16 cellular contexts compared by ENCODE assay signal in genomic region chr6:157159339-157159738, GRCh38.
DNase-seq lines count a peak whose midpoint lies in the region; ATAC-seq and TF ChIP-seq lines count a peak whose summit lies in the region.
"Had no signal": no experiment of that assay in that cellular context is flagged by ENCODE, and none has a peak within 500 bp of the region (broad histone marks: within the 10 kb centered on the region; RNA-seq: fewer than 3 reads in every experiment).

No MANE protein-coding gene starts in this region.

- H3K4me2 ChIP-seq in neural progenitor cell = no peak overlapping the region

- TF ChIP-seq CTCF in neural progenitor cell (IDR thresholded peaks at IDR 0.05) (no peak), ovary (IDR thresholded peaks at IDR 0.05) (no peak)

- no peaks in the 10 kb centered on the region for H4K20me1 ChIP-seq in neural progenitor cell (ENCODE audit: low read depth)

- H3K27ac ChIP-seq in neural progenitor cell (no peak overlapping the region), ovary (no peak overlapping the region)
- H3K27ac ChIP-seq: HL-60, Peyer's patch, SJSA1 had no signal

- DNase-seq in G401 (ENCODE audit: low spot score) = peak; percentile 54
- DNase-seq in immature natural killer cell = no peak
- DNase-seq in neural progenitor cell (ENCODE audit: low spot score) = no peak
- DNase-seq in ovary = no peak
- DNase-seq in stimulated activated CD4-positive, alpha-beta T cell treated with anti-CD3 and anti-CD28 coated beads, Interleukin-2, amount 100 ng/mL, for 48 hours = no peak
- DNase-seq: C1 segment of cervical spinal cord; DMS79; NCI-H1105; NCI-H2081 treated with DMSO at 0.1 percent for 48 hours; NCI-H748 treated with DMSO at 0.1 percent for 48 hours; NK-92 treated with Interleukin-12 subunit alpha and Interleukin-12 subunit beta, amount 100 ng/mL, for 24 hours; Peyer's patch had no signal

- no peaks in the 10 kb centered on the region for H3K36me3 ChIP-seq in neural progenitor cell
- no peaks in the 10 kb centered on the region for H3K36me3 ChIP-seq in ovary

- intact Hi-C loops in ovary (cut with DNase I) = no loop called here

- H3K27me3 Mint-ChIP-seq in IgD-negative memory B cell = no peaks in the 10 kb centered on the region
- peaks cover 2 to 4% (median 3%) of the 10 kb centered on the region in 3 donors for H3K27me3 Mint-ChIP-seq in immature natural killer cell (ENCODE audit: low read depth in 3 of 3)
- H3K27me3 Mint-ChIP-seq in neural progenitor cell (ENCODE audit: insufficient read depth, low read depth) = peaks cover 2% of the 10 kb centered on the region

- H3K4me1 Mint-ChIP-seq in IgD-negative memory B cell (peaks cover 0 to 5% (median 0%) of the 10 kb centered on the region in 3 donors), immature natural killer cell (peaks cover 17 to 34% of the 10 kb centered on the region in 2 donors), neural progenitor cell (peaks cover 24% of the 10 kb centered on the region)

- H3K27me3 ChIP-seq in neural progenitor cell (no peaks in the 10 kb centered on the region), ovary (no peaks in the 10 kb centered on the region)
- H3K27me3 ChIP-seq: Peyer's patch, SJSA1 had no signal

- H3K9me3 Mint-ChIP-seq in IgD-negative memory B cell = no peaks in the 10 kb centered on the region
- H3K9me3 Mint-ChIP-seq in immature natural killer cell = no peaks in the 10 kb centered on the region
- H3K9me3 Mint-ChIP-seq in neural progenitor cell = no peaks in the 10 kb centered on the region

- peaks cover 13% of the 10 kb centered on the region for H3F3A ChIP-seq in neural progenitor cell (ENCODE audit: low read depth)

- no peak for TF ChIP-seq EP300 in ovary (IDR thresholded peaks at IDR 0.05)

- no peak overlapping the region for H3K9ac ChIP-seq in neural progenitor cell

- no peaks in the 10 kb centered on the region for H3K79me2 ChIP-seq in neural progenitor cell (ENCODE audit: low read depth)

- H3K9me3 ChIP-seq in neural progenitor cell (ENCODE audit: low read depth) = no peaks in the 10 kb centered on the region
- H3K9me3 ChIP-seq in ovary = no peaks in the 10 kb centered on the region
- H3K9me3 ChIP-seq: Peyer's patch, SJSA1 had no signal

- 83 to 85% (median 85%) methylated on average over 4 of the region's 4 CpGs for WGBS in ovary, 3 donors

- H3K27ac Mint-ChIP-seq in IgD-negative memory B cell (peak overlapping the region in 2 of 3 donors; percentile 47 to 73), immature natural killer cell (peak overlapping the region in 4 of 6 donors; percentile 40 to 79 (median 60)), neural progenitor cell (peak overlapping the region; percentile 89)

- no peak for ATAC-seq in GM18873 (IDR thresholded peaks at IDR 0.05; ENCODE audit: low FRiP score, unreplicated experiment)

- TF ChIP-seq POLR2A in ovary (IDR thresholded peaks at IDR 0.05) = no peak

- no peak overlapping the region for H3K4me3 Mint-ChIP-seq in IgD-negative memory B cell
- H3K4me3 Mint-ChIP-seq in immature natural killer cell = no peak overlapping the region
- H3K4me3 Mint-ChIP-seq in neural progenitor cell = no peak overlapping the region

- H3K36me3 Mint-ChIP-seq in IgD-negative memory B cell (peaks cover 5% of the 10 kb centered on the region), immature natural killer cell (peaks cover 3 to 19% (median 5%) of the 10 kb centered on the region in 3 donors), neural progenitor cell (peaks cover 9% of the 10 kb centered on the region)

- peaks cover 26% of the 10 kb centered on the region for H3K4me1 ChIP-seq in neural progenitor cell
- H3K4me1 ChIP-seq in ovary (ENCODE audit: insufficient read depth) = no peaks in the 10 kb centered on the region
- H3K4me1 ChIP-seq: Peyer's patch, SJSA1 had no signal

- H2AFZ ChIP-seq in neural progenitor cell (replicated peaks) = no peak overlapping the region

- in situ Hi-C loops in G401 (cut with HindIII; ENCODE audit: low sequenced_read_pairs) = no loop called here

- H3K4me3 ChIP-seq in neural progenitor cell = no peak overlapping the region
- no peak overlapping the region for H3K4me3 ChIP-seq in ovary
- H3K4me3 ChIP-seq: Peyer's patch, SJSA1 had no signal
